16 cellular contexts compared by ENCODE assay signal in genomic region chr17:4953461-4953961, GRCh38. TPM values are rescaled to one million over a fixed set of nuclear protein-coding genes. Genes with fewer than 3 reads are reported as not detected.
DNase-seq lines count a peak whose midpoint lies in the region; ATAC-seq and TF ChIP-seq lines count a peak whose summit lies in the region.
"Had no signal": no experiment of that assay in that cellular context is flagged by ENCODE, and none has a peak within 500 bp of the region (broad histone marks: within the 10 kb centered on the region; RNA-seq: fewer than 3 reads in every experiment).

No MANE protein-coding gene starts in this region.

- ATAC-seq in psoas muscle (no peak), HG02938 (IDR thresholded peaks at IDR 0.05; ENCODE audit: unreplicated experiment) (no peak)
- ATAC-seq: activated T-cell treated with anti-CD3 and anti-CD28 coated beads, Interleukin-2, amount 50 U/mL, for 4 hours; left colon had no signal

- no peak overlapping the region for H2BK12ac ChIP-seq in H9 (ENCODE audit: insufficient read length, low read depth, low read length)

- no peaks in the 10 kb centered on the region for H3K9me3 ChIP-seq in BLaER1 treated with 17β-estradiol and CSF1 and Interleukin-3, amounts not matched to agents 10 nM and 100 nM (replicated peaks in 1 of 11)
- H3K9me3 ChIP-seq in MG63 (no peaks in the 10 kb centered on the region), psoas muscle (no peaks in the 10 kb centered on the region), H9 (ENCODE audit: control insufficient read depth, low read depth, low read length) (no peaks in the 10 kb centered on the region)
- H3K9me3 ChIP-seq: breast epithelium, esophagus squamous epithelium, transverse colon had no signal

- no peak overlapping the region for H3K14ac ChIP-seq in H9 (ENCODE audit: insufficient read depth, low read length)

- no peaks in the 10 kb centered on the region for H3K27me3 ChIP-seq in BLaER1 treated with 17β-estradiol and CSF1 and Interleukin-3, amounts not matched to agents 10 nM and 100 nM
- no peaks in the 10 kb centered on the region for H3K27me3 ChIP-seq in MG63
- no peaks in the 10 kb centered on the region for H3K27me3 ChIP-seq in psoas muscle (ENCODE audit: insufficient read depth in 3 of 3, low read length in 2 of 3)
- no peaks in the 10 kb centered on the region for H3K27me3 ChIP-seq in H9 (ENCODE audit: insufficient read depth, low read length)
- H3K27me3 ChIP-seq: breast epithelium, esophagus squamous epithelium, transverse colon had no signal

- H2BK15ac ChIP-seq in H9 (ENCODE audit: low read depth, low read length) = no peak overlapping the region

- no peak overlapping the region for H2AFZ ChIP-seq in H9 (ENCODE audit: low read length)

- peaks cover 0 to 6% (median 5%) of the 10 kb centered on the region in 3 experiments; a peak in 6 of 7 replicates for H3K36me3 Mint-ChIP-seq in H9 (ENCODE audit: insufficient read depth in 1 of 3, low read depth in 3 of 3)

- no peak overlapping the region for H4K91ac ChIP-seq in H9 (ENCODE audit: insufficient read length, low read depth, low read length)

- peaks cover 0 to 23% (median 13%) of the 10 kb centered on the region in 11 experiments; a peak in 14 of 22 replicates for H3K36me3 ChIP-seq in BLaER1 treated with 17β-estradiol and CSF1 and Interleukin-3, amounts not matched to agents 10 nM and 100 nM
- H3K36me3 ChIP-seq in MG63 (no peaks in the 10 kb centered on the region), psoas muscle (ENCODE audit: insufficient read depth in 1 of 2, low read depth in 1 of 2) (peaks cover 0 to 33% of the 10 kb centered on the region in 2 donors)
- H3K36me3 ChIP-seq: breast epithelium, transverse colon had no signal

- H3T11ph ChIP-seq in H9 (ENCODE audit: low read length) = no peak overlapping the region

- H3K23me2 ChIP-seq in H9 (ENCODE audit: insufficient read length, low read depth, low read length, poor library complexity, severe bottlenecking) = peaks cover 19% of the 10 kb centered on the region

- H3K4me2 ChIP-seq in BLaER1 treated with 17β-estradiol and CSF1 and Interleukin-3, amounts not matched to agents 10 nM and 100 nM = peak overlapping the region; percentile 47 to 100 (median 75)
- H3K4me2 ChIP-seq in H9 (ENCODE audit: insufficient read depth, insufficient read length, low read length) = no peak overlapping the region

- 29 to 36% (median 33%) methylated on average over 13 of the region's 13 CpGs for WGBS in psoas muscle, 3 donors
- WGBS in H9 (ENCODE audit: extremely low coverage, insufficient read length, low lambda C conversion rate) = no CpG with 5 or more reads among the region's 13 CpGs

- no peaks in the 10 kb centered on the region for H4K20me1 ChIP-seq in BLaER1 treated with 17β-estradiol and CSF1 and Interleukin-3, amounts not matched to agents 10 nM and 100 nM
- no peaks in the 10 kb centered on the region for H4K20me1 ChIP-seq in H9 (ENCODE audit: control insufficient read depth, insufficient read depth, insufficient read length)

- DNase-seq in MG63 (peak; percentile 92), epithelial cell of proximal tubule (ENCODE audit: low read depth) (peak; percentile 48), psoas muscle (peak in 1 of 2 donors; percentile 66), epidermal melanocyte (ENCODE audit: insufficient read length, low spot score) (no peak), H9 (no peak)
- DNase-seq in stimulated activated CD4-positive, alpha-beta T cell treated with anti-CD3 and anti-CD28 coated beads, Interleukin-15, amount 100 ng/mL, for 24 hours = no peak
- DNase-seq: activated T-cell treated with anti-CD3 and anti-CD28 coated beads, Interleukin-2, amount 50 U/mL, for 4 hours; esophagus squamous epithelium; left colon; NCI-H1105; NCI-H524 treated with DMSO at 0.1 percent for 48 hours; SIG-M5; transverse colon had no signal

- no peak overlapping the region for H3K4me3 ChIP-seq in BLaER1 treated with 17β-estradiol and CSF1 and Interleukin-3, amounts not matched to agents 10 nM and 100 nM
- H3K4me3 ChIP-seq in MG63 (no peak overlapping the region; the same call in 1 of the 2 replicates), epithelial cell of proximal tubule (ENCODE audit: low read depth, low read length) (no peak overlapping the region), psoas muscle (peak overlapping the region; percentile 97)
- H3K4me3 ChIP-seq: breast epithelium, esophagus squamous epithelium, transverse colon had no signal

- H3K9ac ChIP-seq in BLaER1 treated with 17β-estradiol and CSF1 and Interleukin-3, amounts not matched to agents 10 nM and 100 nM = peak overlapping the region in 4 of 11 experiments; percentile 13 to 47 (median 24); a peak in 10 of 22 replicates
- no peak overlapping the region for H3K9ac ChIP-seq in H9 (ENCODE audit: extremely low read depth, insufficient read length, low read length)

- H2BK120ac ChIP-seq in H9 (ENCODE audit: low read depth, low read length, poor library complexity, severe bottlenecking) = no peak overlapping the region

- no peak overlapping the region for H3K4me3 Mint-ChIP-seq in H9
- H3K4me3 Mint-ChIP-seq: activated T-cell treated with anti-CD3 and anti-CD28 coated beads, Interleukin-2, amount 50 U/mL, for 4 hours had no signal

- H4K8ac ChIP-seq in H9 (replicated peaks; ENCODE audit: insufficient read length, low read depth, low read length) = no peak overlapping the region

- H3K4me1 ChIP-seq in BLaER1 treated with 17β-estradiol and CSF1 and Interleukin-3, amounts not matched to agents 10 nM and 100 nM = peaks cover 41 to 65% (median 51%) of the 10 kb centered on the region in 10 experiments
- H3K4me1 ChIP-seq in psoas muscle (peaks cover 32% of the 10 kb centered on the region), H9 (ENCODE audit: insufficient read depth, low read length) (peaks cover 4% of the 10 kb centered on the region; the same call in 1 of the 2 replicates)

- H3K9me3 Mint-ChIP-seq in H9 = peaks cover 0 to 1% of the 10 kb centered on the region in 2 experiments; a peak in 1 of 5 replicates
- H3K9me3 Mint-ChIP-seq: activated T-cell treated with anti-CD3 and anti-CD28 coated beads, Interleukin-2, amount 50 U/mL, for 4 hours had no signal

- no peak overlapping the region for H2AK5ac ChIP-seq in H9 (ENCODE audit: insufficient read length, low read length)

- no peak overlapping the region for H3K18ac ChIP-seq in H9 (ENCODE audit: insufficient read length, low read depth, low read length)

- TF ChIP-seq CTCF in epithelial cell of proximal tubule (conservative IDR thresholded peaks at IDR 0.05; ENCODE audit: low read depth, low read length) = no peak
- no peak for TF ChIP-seq CTCF in psoas muscle (IDR thresholded peaks at IDR 0.05)
- no peak for TF ChIP-seq CTCF in H9 (conservative IDR thresholded peaks at IDR 0.05)

- no peak overlapping the region for H3K4ac ChIP-seq in H9 (ENCODE audit: low read depth, low read length)

- H3K56ac ChIP-seq in H9 (ENCODE audit: insufficient read length, low read depth, low read length) = no peak overlapping the region

- no peaks in the 10 kb centered on the region for H3K79me1 ChIP-seq in H9 (ENCODE audit: insufficient read depth, low read depth, low read length, poor library complexity, severe bottlenecking)

- peaks cover 31 to 33% of the 10 kb centered on the region in 2 experiments for H3K4me1 Mint-ChIP-seq in H9

- peak overlapping the region in 1 of 3 experiments; percentile 4; a peak in 1 of 7 replicates for H3K27ac Mint-ChIP-seq in H9

- intact Hi-C loops in psoas muscle (cut with DNase I) = loop anchor here in 1 of 2 donors (2.0 kb wide), 1 partner anchor 13 kb away; the partner anchor contains the start of gene SPAG7

- H2BK5ac ChIP-seq in H9 (ENCODE audit: insufficient read length, low read length) = no peak overlapping the region

- no peaks in the 10 kb centered on the region; the same call in 1 of the 2 replicates for H3K27me3 Mint-ChIP-seq in H9 (ENCODE audit: low read depth)

- H3K79me2 ChIP-seq in H9 (ENCODE audit: insufficient read depth, low read length) = no peaks in the 10 kb centered on the region

- no peak overlapping the region for H2BK20ac ChIP-seq in H9 (ENCODE audit: low read depth, low read length, poor library complexity, severe bottlenecking)

- peak overlapping the region in 7 of 11 experiments; percentile 2 to 55 (median 20); a peak in 7 of 22 replicates for H3K27ac ChIP-seq in BLaER1 treated with 17β-estradiol and CSF1 and Interleukin-3, amounts not matched to agents 10 nM and 100 nM
- H3K27ac ChIP-seq in psoas muscle (peak overlapping the region; percentile 96), H9 (ENCODE audit: insufficient read length, low read depth, low read length) (no peak overlapping the region)
- H3K27ac ChIP-seq: breast epithelium, transverse colon had no signal

- no peak overlapping the region for H4K5ac ChIP-seq in H9 (ENCODE audit: insufficient read length, low read depth, low read length)

- H3K23ac ChIP-seq in H9 (ENCODE audit: insufficient read length, low read depth, low read length) = no peak overlapping the region

RNA-seq across cellular contexts. Expression of gene ENO3, which starts 2.6 kb away (rescaled TPM):
- total RNA-seq in MG63 (2014; rRNA removed; shearing (Covaris generic); ENCODE audit: low replicate concordance) = 1.3 TPM in 1 of 2 replicates, not detected in the other
- total RNA-seq in epithelial cell of proximal tubule = 0.43 and 2.0 TPM in 2 replicates
- 1,000 to 10,000 TPM; 2,251 to 3,238 (median 2,533) TPM for total RNA-seq in psoas muscle
- 1,000 to 10,000 TPM; 1,126 to 5,696 (median 4,322) TPM for polyA plus RNA-seq in psoas muscle
- total RNA-seq in H9 (2021) = 20.7 and 25.4 TPM in 2 replicates

RNA-seq across cellular contexts. Expression of gene PFN1, which starts 5.2 kb away (rescaled TPM):
- 182 and 263 TPM in 2 replicates for total RNA-seq in MG63 (2014; rRNA removed; shearing (Covaris generic); ENCODE audit: low replicate concordance)
- total RNA-seq in epithelial cell of proximal tubule (1,802 and 2,074 TPM in 2 replicates), psoas muscle (100 to 1,000 TPM; 149 to 253 (median 205) TPM), H9 (2021) (1,149 and 1,217 TPM in 2 replicates)
- polyA plus RNA-seq in psoas muscle = 1,000 to 10,000 TPM in 1 of 3 donors, 100 to 1,000 TPM in 2; 220 to 1,518 (median 312) TPM

RNA-seq across cellular contexts. Expression of gene RNF167, which starts 13.4 kb away (rescaled TPM):
- 20.4 and 29.9 TPM in 2 replicates for total RNA-seq in MG63 (2014; rRNA removed; shearing (Covaris generic); ENCODE audit: low replicate concordance)
- total RNA-seq in epithelial cell of proximal tubule (49.0 and 55.1 TPM in 2 replicates), psoas muscle (10 to 100 TPM; 85.1 to 96.3 (median 87.3) TPM), H9 (2021) (134 and 135 TPM in 2 replicates)
- polyA plus RNA-seq in psoas muscle = 100 to 1,000 TPM in 1 of 3 donors, 10 to 100 TPM in 2; 85.7 to 151 (median 100.0) TPM

RNA-seq across cellular contexts. Expression of gene SLC25A11, which starts 13.7 kb away (rescaled TPM):
- total RNA-seq in MG63 (2014; rRNA removed; shearing (Covaris generic); ENCODE audit: low replicate concordance) = 48.0 and 87.3 TPM in 2 replicates
- total RNA-seq in epithelial cell of proximal tubule (45.5 and 72.9 TPM in 2 replicates), psoas muscle (100 to 1,000 TPM in 3 of 4 donors, 10 to 100 TPM in 1; 97.1 to 225 (median 143) TPM), H9 (2021) (74.9 and 80.6 TPM in 2 replicates)
- 100 to 1,000 TPM; 125 to 163 (median 128) TPM for polyA plus RNA-seq in psoas muscle

RNA-seq across cellular contexts. Expression of gene SPAG7, which starts 14.1 kb away (rescaled TPM):
- total RNA-seq in MG63 (2014; rRNA removed; shearing (Covaris generic); ENCODE audit: low replicate concordance) = 32.2 and 88.3 TPM in 2 replicates
- total RNA-seq in epithelial cell of proximal tubule = 67.7 and 80.8 TPM in 2 replicates
- 100 to 1,000 TPM in 3 of 4 donors, 10 to 100 TPM in 1; 79.2 to 156 (median 111) TPM for total RNA-seq in psoas muscle
- 100 to 1,000 TPM in 2 of 3 donors, 10 to 100 TPM in 1; 93.2 to 179 (median 170) TPM for polyA plus RNA-seq in psoas muscle
- total RNA-seq in H9 (2021) = 102 and 105 TPM in 2 replicates

Comparison
In these comparisons a context has a peak if more than half of its experiments do, and no peak if none do; other contexts are left out.
1. DNase-seq: peak in MG63 (single experiment) and epithelial cell of proximal tubule (single experiment); none in epidermal melanocyte (single experiment), stimulated activated CD4-positive, alpha-beta T cell treated with anti-CD3 and anti-CD28 coated beads, Interleukin-15, amount 100 ng/mL, for 24 hours (single experiment) and H9 (single experiment).
2. RNA of gene ENO3, which starts 2.6 kb away (total RNA-seq): 2,251 to 3,238 TPM in psoas muscle; 20.7 to 25.4 TPM in H9, 0.43 to 2.0 TPM in epithelial cell of proximal tubule and 1.3 TPM in MG63; every median in the first group is over 10 times any median in the second.